ENCODE assay signal across 12 cellular contexts in the genomic region with DNA sequence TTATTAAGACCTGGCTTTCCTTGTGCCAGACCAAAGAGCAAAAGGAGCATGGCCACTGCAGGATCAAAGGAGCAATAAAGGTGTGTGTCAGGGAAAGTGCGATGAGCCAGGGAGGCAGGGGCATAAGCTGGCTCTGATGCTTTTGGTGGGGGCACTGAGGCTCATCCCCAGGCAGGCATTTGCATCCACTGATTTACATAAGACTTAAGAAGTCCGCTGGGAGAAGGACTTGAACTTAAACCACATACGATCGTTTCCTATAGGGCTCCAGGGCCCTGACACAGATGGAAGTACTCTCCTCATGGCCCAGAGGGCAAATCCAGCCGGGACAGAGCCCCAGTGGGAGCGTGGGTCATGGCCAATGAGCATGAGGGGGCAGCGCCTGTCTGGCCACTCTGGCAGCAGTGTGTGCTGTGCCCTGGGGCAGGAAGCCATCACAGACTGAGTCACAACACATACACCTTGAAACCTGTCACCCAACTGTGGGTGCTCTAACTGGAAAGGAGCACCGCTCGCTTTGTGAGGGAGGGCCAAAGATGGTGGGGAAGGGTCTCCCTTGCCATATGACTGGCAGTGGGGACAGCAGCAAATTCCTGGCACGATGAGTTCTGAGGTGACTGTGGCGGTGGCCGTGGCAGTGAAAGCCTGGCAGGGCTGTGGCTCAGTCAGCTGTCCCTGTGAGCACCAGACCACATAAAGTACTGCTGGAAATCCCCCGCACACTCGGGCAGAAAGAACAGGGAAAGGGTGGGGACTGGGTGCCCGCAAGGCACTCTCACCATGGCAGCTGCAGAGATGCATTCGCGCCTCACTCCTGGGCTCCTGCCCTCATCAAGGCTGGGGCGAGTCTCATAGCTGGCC.
DNase-seq lines count a peak whose midpoint lies in the region; ATAC-seq, FAIRE-seq and TF ChIP-seq lines count a peak whose summit lies in the region.
"Had no signal": no experiment of that assay in that cellular context is flagged by ENCODE, and none has a peak within 500 bp of the region (broad histone marks: within the 10 kb centered on the region; RNA-seq: fewer than 3 reads in every experiment).

No MANE protein-coding gene starts in this region.

- FAIRE-seq in GM12892 (lab: Jason Lieb, UNC) (peak; percentile 90), bronchial epithelial cell (lab: Jason Lieb, UNC) (peak; percentile 18)

- H3K4me3 ChIP-seq in bronchial epithelial cell (ENCODE audit: low read depth, low read length) (no peak overlapping the region), H7 (ENCODE audit: insufficient read depth, low read depth, low read length) (no peak overlapping the region)
- H3K4me3 ChIP-seq: left lung had no signal

- TF ChIP-seq CTCF in bronchial epithelial cell (IDR thresholded peaks at IDR 0.05; ENCODE audit: insufficient read depth, low read length, severe bottlenecking), result no peak

- ATAC-seq in GM19395 (IDR thresholded peaks at IDR 0.05; ENCODE audit: unreplicated experiment), result peak; percentile 83
- ATAC-seq in HG03095 (IDR thresholded peaks at IDR 0.05; ENCODE audit: unreplicated experiment), result peak; percentile 69
- ATAC-seq: left lung had no signal

- H3K27me3 ChIP-seq in bronchial epithelial cell (ENCODE audit: control insufficient read depth, insufficient read depth, low read length) (no peaks in the 10 kb centered on the region), H7 (ENCODE audit: control insufficient read depth, insufficient read depth, low read length) (no peaks in the 10 kb centered on the region)

- in situ Hi-C loops in G401 (cut with HindIII; ENCODE audit: low sequenced_read_pairs), result no loop called here

- H3K36me3 ChIP-seq in bronchial epithelial cell (ENCODE audit: control insufficient read depth, insufficient read depth, low read length), result no peaks in the 10 kb centered on the region
- H3K36me3 ChIP-seq in H7 (replicated peaks; ENCODE audit: control insufficient read depth, insufficient read depth, low read length), result no peaks in the 10 kb centered on the region
- H3K36me3 ChIP-seq: left lung had no signal

- DNase-seq in GM12892 (ENCODE audit: insufficient read length) (no peak), bronchial epithelial cell (ENCODE audit: low read depth) (peak; percentile 57), H7 (no peak), G401 (ENCODE audit: low spot score) (no peak), mucosa of gallbladder (ENCODE audit: low spot score) (no peak), DMS 273 treated with DMSO at 0.1 percent for 48 hours (lab: John Stamatoyannopoulos, UW) (no peak)
- DNase-seq: activated CD4-positive, CD25-positive, alpha-beta regulatory T cell; NCI-H187 treated with DMSO at 0.1 percent for 48 hours; stimulated activated CD4-positive, alpha-beta T cell treated with anti-CD3 and anti-CD28 coated beads, Interleukin-2, amount 100 ng/mL, for 48 hours had no signal

- no peak for TF ChIP-seq POLR2A in GM12892 (IDR thresholded peaks at IDR 0.05; ENCODE audit: low read depth, low read length)
